ENCODE assay signal across 13 cellular contexts in genomic region chr2:224518806-224519580, GRCh38.
DNase-seq lines count a peak whose midpoint lies in the region; TF ChIP-seq lines count a peak whose summit lies in the region.
"Had no signal": no experiment of that assay in that cellular context is flagged by ENCODE, and none has a peak within 500 bp of the region (broad histone marks: within the 10 kb centered on the region; RNA-seq: fewer than 3 reads in every experiment).

No MANE protein-coding gene starts in this region.

- H3K36me3 ChIP-seq in smooth muscle cell (ENCODE audit: low read depth) = no peaks in the 10 kb centered on the region
- H3K36me3 ChIP-seq: transverse colon had no signal

- H3K4me3 Mint-ChIP-seq in activated naive CD4-positive, alpha-beta T cell treated with anti-CD3 and anti-CD28 coated beads, Interleukin-2, amount 10 ng/mL, durations not matched to agents 7 days and 5 days = no peak overlapping the region
- no peak overlapping the region for H3K4me3 Mint-ChIP-seq in activated naive CD4-positive, alpha-beta T cell treated with anti-CD3 and anti-CD28 coated beads for 36 hours

- no peak for DNase-seq in activated naive CD4-positive, alpha-beta T cell treated with anti-CD3 and anti-CD28 coated beads, Interleukin-2, amount 10 ng/mL, durations not matched to agents 7 days and 5 days
- no peak for DNase-seq in activated naive CD4-positive, alpha-beta T cell treated with anti-CD3 and anti-CD28 coated beads for 36 hours
- DNase-seq in RPMI7951 (ENCODE audit: low read depth) (peak; percentile 42), fibroblast of gingiva (ENCODE audit: low read depth) (peak; percentile 75), smooth muscle cell (lab: John Stamatoyannopoulos, UW; ENCODE audit: unreplicated experiment) (no peak), anterior cingulate cortex (lab: John Stamatoyannopoulos, UW) (no peak)
- no peak for DNase-seq in activated CD4-positive, alpha-beta T cell treated with anti-CD3 and anti-CD28 coated beads, Interleukin-2, amount 50 U/mL, for 4 hours
- no peak for DNase-seq in effector CD8-positive, alpha-beta T cell (lab: John Stamatoyannopoulos, UW)
- DNase-seq: 8988T, glutamatergic neuron, NCI-H774, T-helper 9 cell, transverse colon had no signal

- H3K4me1 Mint-ChIP-seq in activated naive CD4-positive, alpha-beta T cell treated with anti-CD3 and anti-CD28 coated beads, Interleukin-2, amount 10 ng/mL, durations not matched to agents 7 days and 5 days = peaks cover 36% of the 10 kb centered on the region
- H3K4me1 Mint-ChIP-seq in activated naive CD4-positive, alpha-beta T cell treated with anti-CD3 and anti-CD28 coated beads for 36 hours (ENCODE audit: low read depth) = peaks cover 53% of the 10 kb centered on the region

- H3K27ac Mint-ChIP-seq in activated naive CD4-positive, alpha-beta T cell treated with anti-CD3 and anti-CD28 coated beads, Interleukin-2, amount 10 ng/mL, durations not matched to agents 7 days and 5 days = peak overlapping the region; percentile 3
- H3K27ac Mint-ChIP-seq in activated naive CD4-positive, alpha-beta T cell treated with anti-CD3 and anti-CD28 coated beads for 36 hours = no peak overlapping the region

- H3K4me2 ChIP-seq in smooth muscle cell = no peak overlapping the region

- H3K79me2 ChIP-seq in smooth muscle cell (ENCODE audit: low read depth) = peaks cover 99% of the 10 kb centered on the region

- 86% methylated on average over 4 of the region's 4 CpGs for WGBS in smooth muscle cell (ENCODE audit: low lambda C conversion rate)

- intact Hi-C loops in activated naive CD4-positive, alpha-beta T cell treated with anti-CD3 and anti-CD28 coated beads for 36 hours (cut with micrococcal nuclease) = no loop called here

- no peak overlapping the region for H3K4me3 ChIP-seq in smooth muscle cell
- H3K4me3 ChIP-seq: transverse colon had no signal

- peak overlapping the region; percentile 84 for H3K27ac ChIP-seq in smooth muscle cell (ENCODE audit: low read depth)

- CTCF ChIA-PET in activated naive CD4-positive, alpha-beta T cell treated with anti-CD3 and anti-CD28 coated beads, Interleukin-2, amount 10 ng/mL, durations not matched to agents 7 days and 5 days (lab: Charles Lee) = no interaction called here
- CTCF ChIA-PET in activated naive CD4-positive, alpha-beta T cell treated with anti-CD3 and anti-CD28 coated beads for 36 hours (lab: Charles Lee) = interaction anchor here (0.6 to 1.0 kb wide), 2 partner anchors 67 to 110 kb away, joined by 3 read pairs; no protein-coding TSS in a partner anchor

- peaks cover 69% of the 10 kb centered on the region for H4K20me1 ChIP-seq in smooth muscle cell (ENCODE audit: low read depth)

- no peak for TF ChIP-seq CTCF in smooth muscle cell (IDR thresholded peaks at IDR 0.05; ENCODE audit: borderline replicate concordance, insufficient read depth, poor library complexity, severe bottlenecking)

- H3K4me1 ChIP-seq in smooth muscle cell (ENCODE audit: low read depth) = peaks cover 6% of the 10 kb centered on the region

- H3K27me3 Mint-ChIP-seq in activated naive CD4-positive, alpha-beta T cell treated with anti-CD3 and anti-CD28 coated beads, Interleukin-2, amount 10 ng/mL, durations not matched to agents 7 days and 5 days = no peaks in the 10 kb centered on the region
- H3K27me3 Mint-ChIP-seq in activated naive CD4-positive, alpha-beta T cell treated with anti-CD3 and anti-CD28 coated beads for 36 hours (ENCODE audit: low read depth) = no peaks in the 10 kb centered on the region

- peaks cover 4% of the 10 kb centered on the region for H3F3A ChIP-seq in smooth muscle cell (ENCODE audit: low read depth)

- H3K9me3 Mint-ChIP-seq in activated naive CD4-positive, alpha-beta T cell treated with anti-CD3 and anti-CD28 coated beads, Interleukin-2, amount 10 ng/mL, durations not matched to agents 7 days and 5 days = no peaks in the 10 kb centered on the region
- H3K9me3 Mint-ChIP-seq in activated naive CD4-positive, alpha-beta T cell treated with anti-CD3 and anti-CD28 coated beads for 36 hours = no peaks in the 10 kb centered on the region

- H3K9ac ChIP-seq in smooth muscle cell (ENCODE audit: low read depth) = no peak overlapping the region

- no peaks in the 10 kb centered on the region for H3K27me3 ChIP-seq in smooth muscle cell (ENCODE audit: low read depth)
- H3K27me3 ChIP-seq: transverse colon had no signal

- H2AFZ ChIP-seq in smooth muscle cell (ENCODE audit: low read depth) = no peak overlapping the region

- no peaks in the 10 kb centered on the region for H3K9me3 ChIP-seq in smooth muscle cell (replicated peaks; ENCODE audit: low read depth)
- H3K9me3 ChIP-seq: transverse colon had no signal

- H3K36me3 Mint-ChIP-seq in activated naive CD4-positive, alpha-beta T cell treated with anti-CD3 and anti-CD28 coated beads, Interleukin-2, amount 10 ng/mL, durations not matched to agents 7 days and 5 days = peaks cover 27% of the 10 kb centered on the region
- H3K36me3 Mint-ChIP-seq in activated naive CD4-positive, alpha-beta T cell treated with anti-CD3 and anti-CD28 coated beads for 36 hours (ENCODE audit: low read depth) = peaks cover 9% of the 10 kb centered on the region

Comparison
In these comparisons a context has a peak if more than half of its experiments do, and no peak if none do; other contexts are left out.
1. DNase-seq: peak in RPMI7951 (single experiment) and fibroblast of gingiva (single experiment); none in activated naive CD4-positive, alpha-beta T cell treated with anti-CD3 and anti-CD28 coated beads, Interleukin-2, amount 10 ng/mL, durations not matched to agents 7 days and 5 days (single experiment), activated naive CD4-positive, alpha-beta T cell treated with anti-CD3 and anti-CD28 coated beads for 36 hours (single experiment), smooth muscle cell (single experiment), activated CD4-positive, alpha-beta T cell treated with anti-CD3 and anti-CD28 coated beads, Interleukin-2, amount 50 U/mL, for 4 hours (0 of 2), effector CD8-positive, alpha-beta T cell (single experiment) and anterior cingulate cortex (0 of 58).